23 cellular contexts compared by ENCODE assay signal in the genomic region with DNA sequence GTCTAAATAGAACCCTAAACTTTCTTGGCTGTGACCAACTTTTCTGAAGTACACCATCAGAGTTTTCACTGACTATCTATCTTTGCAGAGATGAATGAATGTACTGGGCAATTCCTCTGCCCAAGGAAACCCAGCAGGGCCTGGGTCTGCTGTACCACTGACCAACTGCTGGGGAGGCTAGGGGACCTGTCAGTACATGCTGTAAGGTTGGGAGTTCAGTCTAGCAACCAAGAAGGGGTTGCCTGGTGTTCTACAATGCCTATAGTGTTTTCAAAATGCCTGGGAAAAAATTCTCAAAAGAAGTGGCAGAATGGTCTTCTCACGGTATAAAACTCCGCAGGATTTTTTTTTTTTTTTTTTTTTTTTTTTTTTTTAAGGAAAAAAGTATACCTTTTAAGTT.
DNase-seq lines count a peak whose midpoint lies in the region; ATAC-seq and TF ChIP-seq lines count a peak whose summit lies in the region.
"Had no signal": no experiment of that assay in that cellular context is flagged by ENCODE, and none has a peak within 500 bp of the region (broad histone marks: within the 10 kb centered on the region; RNA-seq: fewer than 3 reads in every experiment).

No MANE protein-coding gene starts in this region.

- H3K27ac ChIP-seq in SJSA1 (0 out of 2 replicates have a peak overlapping the region, but pooled peaks have one; percentile 5), endodermal cell (ENCODE audit: low read depth, low read length) (no peak overlapping the region)
- no peak overlapping the region for H3K27ac ChIP-seq in CD4-positive, alpha-beta memory T cell (ENCODE audit: low read depth, low read length)
- H3K27ac ChIP-seq: HL-60 had no signal

- WGBS in endodermal cell (ENCODE audit: insufficient coverage in 1 of 2, insufficient read length in 1 of 2), 2 experiments: no CpG with 5 or more reads among the region's 2 CpGs

- H3K4me3 Mint-ChIP-seq in endodermal cell (no peak overlapping the region), osteocyte (ENCODE audit: unreplicated experiment) (no peak overlapping the region), T-cell (no peak overlapping the region)
- no peak overlapping the region for H3K4me3 Mint-ChIP-seq in CD4-positive, alpha-beta memory T cell
- H3K4me3 Mint-ChIP-seq: CD4-positive, alpha-beta T cell; HFFc6; IgD-negative memory B cell had no signal

- no peaks in the 10 kb centered on the region for H3K27me3 ChIP-seq in BJ (ENCODE audit: control insufficient read depth, insufficient read depth, low read length)
- no peaks in the 10 kb centered on the region for H3K27me3 ChIP-seq in SJSA1 (replicated peaks)
- H3K27me3 ChIP-seq in endodermal cell (ENCODE audit: control insufficient read depth, insufficient read depth, low read length, poor library complexity, severe bottlenecking): no peaks in the 10 kb centered on the region
- no peaks in the 10 kb centered on the region for H3K27me3 ChIP-seq in CD4-positive, alpha-beta memory T cell (ENCODE audit: insufficient read depth, low read length)
- H3K27me3 ChIP-seq: BE2C had no signal

- no peak for DNase-seq in BJ (ENCODE audit: low read depth)
- DNase-seq in SJSA1 (ENCODE audit: low read depth in 1 of 2, low spot score in 2 of 2): no peak
- no peak for DNase-seq in endodermal cell
- DNase-seq in osteocyte (ENCODE audit: extremely low spot score, unreplicated experiment): peak; percentile 44
- no peak for DNase-seq in KBM-7
- no peak for DNase-seq in T-cell
- no peak for DNase-seq in CD4-positive, alpha-beta memory T cell
- no peak for DNase-seq in left colon
- DNase-seq: BE2C; Calu3; CD4-positive, alpha-beta T cell; GF-D8; HFFc6; MM.1S; NCI-H1092 treated with DMSO at 0.1 percent for 48 hours; NCI-H146; NCI-H2029 treated with DMSO at 0.1 percent for 48 hours; NCI-H2171 treated with DMSO at 0.1 percent for 48 hours; NCI-H446 treated with DMSO at 0.1 percent for 48 hours; NCI-H69 had no signal

- H3K9me3 Mint-ChIP-seq in endodermal cell (no peaks in the 10 kb centered on the region), osteocyte (ENCODE audit: unreplicated experiment) (no peaks in the 10 kb centered on the region), T-cell (no peaks in the 10 kb centered on the region)
- H3K9me3 Mint-ChIP-seq in CD4-positive, alpha-beta memory T cell: no peaks in the 10 kb centered on the region
- H3K9me3 Mint-ChIP-seq: CD4-positive, alpha-beta T cell; HFFc6; IgD-negative memory B cell had no signal

- POLR2A ChIA-PET in BJ (lab: Charles Lee): no interaction called here
- POLR2A ChIA-PET in T-cell (lab: Charles Lee): interaction anchor here in 1 of 2 donors (0.6 kb wide), 2 partner anchors 20 to 1161 kb away, joined by 3 read pairs; no protein-coding TSS in a partner anchor
- POLR2A ChIA-PET in CD4-positive, alpha-beta memory T cell (lab: Charles Lee; ENCODE audit: partially characterized antibody): no interaction called here

- CTCF ChIA-PET in BJ (lab: Yijun Ruan, JAX) (interaction anchor here (1.0 to 3.0 kb wide), 5 partner anchors 98 to 169 kb away, joined by 3 to 11 read pairs (median 5); a partner anchor contains a TSS), T-cell (lab: Charles Lee) (interaction anchor here in 1 of 2 donors (0.6 kb wide), 1 partner anchor 224 kb away, joined by 6 read pairs; no protein-coding TSS in a partner anchor)
- CTCF ChIA-PET in CD4-positive, alpha-beta memory T cell (lab: Charles Lee; ENCODE audit: partially characterized antibody): no interaction called here

- in situ Hi-C loops in KBM-7 (cut with MboI; ENCODE audit: low pct_unique_long_range_greater_than_20kb, low sequenced_read_pairs): no loop called here

- intact Hi-C loops in CD4-positive, alpha-beta memory T cell (cut with micrococcal nuclease): no loop called here
- intact Hi-C loops in left colon (cut with DNase I, micrococcal nuclease): no loop called here

- no peaks in the 10 kb centered on the region for H3K4me1 Mint-ChIP-seq in endodermal cell
- H3K4me1 Mint-ChIP-seq in osteocyte (ENCODE audit: unreplicated experiment): peaks cover 11% of the 10 kb centered on the region
- H3K4me1 Mint-ChIP-seq in T-cell: no peaks in the 10 kb centered on the region
- no peaks in the 10 kb centered on the region for H3K4me1 Mint-ChIP-seq in CD4-positive, alpha-beta memory T cell
- H3K4me1 Mint-ChIP-seq: IgD-negative memory B cell had no signal

- H3K9me3 ChIP-seq in SJSA1 (replicated peaks) (no peaks in the 10 kb centered on the region), endodermal cell (ENCODE audit: control insufficient read depth, low read length) (no peaks in the 10 kb centered on the region)
- no peaks in the 10 kb centered on the region for H3K9me3 ChIP-seq in CD4-positive, alpha-beta memory T cell (ENCODE audit: control insufficient read depth in 1 of 2, low read length in 2 of 2)
- H3K9me3 ChIP-seq: BE2C had no signal

- H3K36me3 ChIP-seq in BJ (ENCODE audit: control insufficient read depth, insufficient read depth, low read length): peaks cover 16% of the 10 kb centered on the region
- H3K36me3 ChIP-seq in SJSA1: peaks cover 81% of the 10 kb centered on the region
- H3K36me3 ChIP-seq in endodermal cell (ENCODE audit: control insufficient read depth, insufficient read depth, low read length): peaks cover 73% of the 10 kb centered on the region
- peaks cover 34% of the 10 kb centered on the region for H3K36me3 ChIP-seq in CD4-positive, alpha-beta memory T cell (ENCODE audit: insufficient read depth, low read length)

- 0 out of 2 replicates have a peak, but pooled peaks have one; percentile 12 for TF ChIP-seq CTCF in BJ (IDR thresholded peaks at IDR 0.05; ENCODE audit: insufficient read depth, low read depth, low read length)
- TF ChIP-seq CTCF in endodermal cell (conservative IDR thresholded peaks at IDR 0.05): peak; percentile 48
- TF ChIP-seq CTCF in osteocyte (IDR thresholded peaks at IDR 0.05): no peak

- no peak overlapping the region for H3K9ac ChIP-seq in endodermal cell (ENCODE audit: extremely low read depth, low read length, poor library complexity, severe bottlenecking)

- H3K4me1 ChIP-seq in SJSA1 (replicated peaks) (peaks cover 25% of the 10 kb centered on the region), endodermal cell (ENCODE audit: control insufficient read depth, insufficient read depth, low read length) (no peaks in the 10 kb centered on the region)
- no peaks in the 10 kb centered on the region for H3K4me1 ChIP-seq in CD4-positive, alpha-beta memory T cell (ENCODE audit: insufficient read depth, low read length)
- H3K4me1 ChIP-seq: BE2C had no signal

- H3K36me3 Mint-ChIP-seq in endodermal cell (ENCODE audit: low read depth) (peaks cover 63% of the 10 kb centered on the region), osteocyte (ENCODE audit: unreplicated experiment) (peaks cover 56% of the 10 kb centered on the region), T-cell (peaks cover 30% of the 10 kb centered on the region)
- H3K36me3 Mint-ChIP-seq in CD4-positive, alpha-beta memory T cell: peaks cover 57 to 72% of the 10 kb centered on the region in 2 donors

- no peak overlapping the region for H3K27ac Mint-ChIP-seq in endodermal cell
- H3K27ac Mint-ChIP-seq in osteocyte (ENCODE audit: unreplicated experiment): peak overlapping the region; percentile 56
- no peak overlapping the region for H3K27ac Mint-ChIP-seq in T-cell
- peak overlapping the region in 1 of 7 donors; percentile 23 for H3K27ac Mint-ChIP-seq in CD4-positive, alpha-beta memory T cell
- H3K27ac Mint-ChIP-seq: CD4-positive, alpha-beta T cell; HFFc6; IgD-negative memory B cell had no signal

- no peak for ATAC-seq in T-cell (replicated peaks in 1 of 4)
- ATAC-seq in left colon: no peak
- ATAC-seq: Panc1 had no signal

- no peaks in the 10 kb centered on the region for H3K27me3 Mint-ChIP-seq in endodermal cell (ENCODE audit: insufficient read depth)
- H3K27me3 Mint-ChIP-seq in osteocyte (ENCODE audit: unreplicated experiment): no peaks in the 10 kb centered on the region
- H3K27me3 Mint-ChIP-seq in T-cell: no peaks in the 10 kb centered on the region
- no peaks in the 10 kb centered on the region for H3K27me3 Mint-ChIP-seq in CD4-positive, alpha-beta memory T cell
- H3K27me3 Mint-ChIP-seq: CD4-positive, alpha-beta T cell; IgD-negative memory B cell had no signal

- no peak overlapping the region for H3K4me3 ChIP-seq in BJ (ENCODE audit: low read depth, low read length)
- H3K4me3 ChIP-seq in SJSA1: no peak overlapping the region
- no peak overlapping the region for H3K4me3 ChIP-seq in endodermal cell (ENCODE audit: low read length)
- H3K4me3 ChIP-seq in CD4-positive, alpha-beta memory T cell (ENCODE audit: low read length in 2 of 2): no peak overlapping the region
